ENCODE assay signal across 8 cellular contexts in the genomic region with DNA sequence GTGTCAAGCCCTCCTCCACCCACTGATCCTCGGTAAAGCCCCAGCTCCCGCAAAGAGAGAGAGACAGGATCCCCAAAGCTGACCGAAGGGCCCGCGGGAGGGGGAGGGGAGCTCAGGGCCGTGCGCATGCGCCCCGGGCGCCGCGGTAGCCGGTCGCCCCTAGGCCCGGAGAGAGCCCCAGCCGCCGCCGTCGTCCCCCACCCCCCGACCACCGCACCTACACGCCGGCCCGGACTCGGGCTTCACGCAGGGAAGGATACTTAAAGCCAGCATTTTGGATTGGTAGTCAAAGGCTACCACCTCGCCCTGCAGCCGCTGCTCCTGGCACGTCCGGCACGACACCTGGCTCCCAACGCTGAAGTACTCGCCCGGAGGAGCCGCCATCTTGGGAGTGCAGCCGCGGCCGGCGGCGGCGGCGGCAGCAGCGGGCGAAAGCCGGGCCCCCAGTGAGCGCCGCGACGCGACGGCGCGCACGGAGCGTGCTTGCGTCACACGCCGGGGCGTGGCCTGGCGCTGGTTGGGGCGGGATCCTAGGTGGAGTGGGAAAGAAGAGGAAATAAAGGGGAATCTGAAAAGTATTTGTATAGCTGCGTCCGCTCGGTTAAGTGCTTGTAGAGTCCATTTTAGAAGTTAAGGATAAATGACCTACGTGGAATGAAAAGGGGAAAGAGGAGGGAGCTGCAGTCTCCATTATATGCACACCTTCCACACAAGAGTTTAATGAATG. TPM values are rescaled to one million over a fixed set of nuclear protein-coding genes. Genes with fewer than 3 reads are reported as not detected.
A peak's percentile ranks its signal among the peaks of the same experiment; 100 is the strongest.
DNase-seq lines count a peak whose midpoint lies in the region; ATAC-seq and TF ChIP-seq lines count a peak whose summit lies in the region.

A gene (minus strand): TSS at position 468 of the 727 bp plus-strand sequence. CDS start 84 bp downstream, at position 384.

- intact Hi-C loops in left cardiac atrium (cut with DNase I): no loop called here
- intact Hi-C loops in posterior vena cava (cut with DNase I): no loop called here

- peak within 1 kb of the TSS; percentile 93 for H3K27ac Mint-ChIP-seq in T-helper 1 cell treated with Interleukin-12 subunit alpha and Interleukin-12 subunit beta and Interleukin-4 antibody, amounts not matched to agents 30 μg/mL and 1 μg/mL, for 36 hours
- peak within 1 kb of the TSS; percentile 97 for H3K27ac Mint-ChIP-seq in type B pancreatic cell

- no peaks in the 10 kb centered on the region for H3K9me3 Mint-ChIP-seq in T-helper 1 cell treated with Interleukin-12 subunit alpha and Interleukin-12 subunit beta and Interleukin-4 antibody, amounts not matched to agents 30 μg/mL and 1 μg/mL, for 36 hours
- no peaks in the 10 kb centered on the region for H3K9me3 Mint-ChIP-seq in type B pancreatic cell

- H3K4me1 Mint-ChIP-seq in T-helper 1 cell treated with Interleukin-12 subunit alpha and Interleukin-12 subunit beta and Interleukin-4 antibody, amounts not matched to agents 30 μg/mL and 1 μg/mL, for 36 hours (ENCODE audit: low read depth): peaks cover 41% of the 10 kb centered on the region
- peaks cover 19% of the 10 kb centered on the region for H3K4me1 Mint-ChIP-seq in type B pancreatic cell (ENCODE audit: unreplicated experiment)

- ATAC-seq in HG02840 (IDR thresholded peaks at IDR 0.05; ENCODE audit: low FRiP score, unreplicated experiment): peak; percentile 46
- ATAC-seq in left cardiac atrium: peak; percentile 83 to 84

- peak; percentile 94 for DNase-seq in NCI-H146 treated with DMSO at 0.1 percent for 48 hours (lab: John Stamatoyannopoulos, UW; ENCODE audit: unreplicated experiment)
- DNase-seq in amniotic epithelial cell (ENCODE audit: low read depth): peak; percentile 82
- peak; percentile 89 for DNase-seq in left cardiac atrium
- peak; percentile 97 for DNase-seq in posterior vena cava (ENCODE audit: low spot score)
- peak; percentile 97 for DNase-seq in type B pancreatic cell (ENCODE audit: extremely low spot score, unreplicated experiment)

- peak within 1 kb of the TSS; percentile 93 for H3K4me3 Mint-ChIP-seq in T-helper 1 cell treated with Interleukin-12 subunit alpha and Interleukin-12 subunit beta and Interleukin-4 antibody, amounts not matched to agents 30 μg/mL and 1 μg/mL, for 36 hours
- H3K4me3 Mint-ChIP-seq in type B pancreatic cell: peak within 1 kb of the TSS; percentile 98

- TF ChIP-seq CTCF in type B pancreatic cell (conservative IDR thresholded peaks at IDR 0.05): no peak

- H3K27me3 Mint-ChIP-seq in T-helper 1 cell treated with Interleukin-12 subunit alpha and Interleukin-12 subunit beta and Interleukin-4 antibody, amounts not matched to agents 30 μg/mL and 1 μg/mL, for 36 hours (ENCODE audit: low read depth): no peaks in the 10 kb centered on the region
- H3K27me3 Mint-ChIP-seq in type B pancreatic cell: no peaks in the 10 kb centered on the region

- TF ChIP-seq POLR2A in GM10847 (IDR thresholded peaks at IDR 0.05; ENCODE audit: extremely low read depth, insufficient read length): peak; percentile 68

- H3K36me3 Mint-ChIP-seq in T-helper 1 cell treated with Interleukin-12 subunit alpha and Interleukin-12 subunit beta and Interleukin-4 antibody, amounts not matched to agents 30 μg/mL and 1 μg/mL, for 36 hours (ENCODE audit: low read depth): peaks cover 19% of the 10 kb centered on the region
- peaks cover 21% of the 10 kb centered on the region for H3K36me3 Mint-ChIP-seq in type B pancreatic cell

RNA-seq across cellular contexts. Expression of the gene that starts here (rescaled TPM):
- total RNA-seq in left cardiac atrium: 10 to 100 TPM; 39.4 to 57.5 TPM
- 10 to 100 TPM; 37.5 to 38.2 TPM for total RNA-seq in posterior vena cava
- total RNA-seq in type B pancreatic cell (ENCODE audit: low replicate concordance): 44.8 and 50.6 TPM in 2 replicates

Comparison
In these comparisons a context has a peak if more than half of its experiments do, and no peak if none do; other contexts are left out.
1. Peak in every context shown above with its lines: DNase-seq and ATAC-seq.